ENCODE assay signal across 2 cellular contexts in genomic region chr15:80752204-80752603, GRCh38.
TF ChIP-seq lines count a peak whose summit lies in the region.

No MANE protein-coding gene starts in this region.

TF ChIP-seq in SK-N-SH treated with all-trans-retinoic acid at 6 μM for 48 hours, 23 proteins besides CTCF, POLR2A, EP300 and RAD21 (continued from another document):
- TF ChIP-seq CREB5 (CRISPR knock-in tag; IDR thresholded peaks at IDR 0.05; ENCODE audit: low read depth) (0 out of 2 replicates have a peak, but pooled peaks have one; percentile 28), ISL1 (CRISPR knock-in tag; IDR thresholded peaks at IDR 0.05) (peak; percentile 63), RARB (CRISPR knock-in tag; IDR thresholded peaks at IDR 0.05) (no peak), SNAI2 (CRISPR knock-in tag; IDR thresholded peaks at IDR 0.05) (no peak)

TF ChIP-seq in SK-N-SH, 30 proteins besides CTCF, POLR2A, EP300 and RAD21 (continued from another document):
- TF ChIP-seq NFIC (IDR thresholded peaks at IDR 0.05; ENCODE audit: borderline replicate concordance) (no peak), USF2 (IDR thresholded peaks at IDR 0.05; ENCODE audit: borderline replicate concordance, low read depth, low read length) (no peak), TCF12 (IDR thresholded peaks at IDR 0.05) (no peak)
TF ChIP-seq in SK-N-SH: peak in this region for 0.
